In the genomic region with DNA sequence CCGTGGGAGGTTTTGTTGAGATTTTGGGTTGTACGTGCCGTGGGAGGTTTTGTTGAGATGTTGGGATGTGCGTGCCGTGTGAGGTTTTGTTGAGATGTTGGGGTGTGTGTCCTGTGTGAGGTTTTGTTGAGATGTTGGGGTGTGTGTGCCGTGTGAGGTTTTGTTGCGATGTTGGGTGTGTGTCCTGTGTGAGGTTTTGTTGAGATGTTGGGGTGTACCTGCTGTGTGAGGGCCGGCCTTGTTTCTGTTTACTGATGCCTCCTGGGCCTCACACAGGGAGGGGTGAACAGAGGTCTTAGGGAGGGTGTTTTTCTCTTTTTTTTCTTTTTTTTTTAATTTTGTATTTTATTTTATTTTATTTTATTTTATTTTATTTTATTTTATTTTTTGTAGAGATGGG, we compare ENCODE assay signal across 1 cellular context.
TF ChIP-seq lines count a peak whose summit lies in the region.

No MANE protein-coding gene starts in this region.

TF ChIP-seq in GM12878, 131 proteins besides CTCF, POLR2A, EP300 and RAD21 (continued from another document):
- TF ChIP-seq, protein P1, sequence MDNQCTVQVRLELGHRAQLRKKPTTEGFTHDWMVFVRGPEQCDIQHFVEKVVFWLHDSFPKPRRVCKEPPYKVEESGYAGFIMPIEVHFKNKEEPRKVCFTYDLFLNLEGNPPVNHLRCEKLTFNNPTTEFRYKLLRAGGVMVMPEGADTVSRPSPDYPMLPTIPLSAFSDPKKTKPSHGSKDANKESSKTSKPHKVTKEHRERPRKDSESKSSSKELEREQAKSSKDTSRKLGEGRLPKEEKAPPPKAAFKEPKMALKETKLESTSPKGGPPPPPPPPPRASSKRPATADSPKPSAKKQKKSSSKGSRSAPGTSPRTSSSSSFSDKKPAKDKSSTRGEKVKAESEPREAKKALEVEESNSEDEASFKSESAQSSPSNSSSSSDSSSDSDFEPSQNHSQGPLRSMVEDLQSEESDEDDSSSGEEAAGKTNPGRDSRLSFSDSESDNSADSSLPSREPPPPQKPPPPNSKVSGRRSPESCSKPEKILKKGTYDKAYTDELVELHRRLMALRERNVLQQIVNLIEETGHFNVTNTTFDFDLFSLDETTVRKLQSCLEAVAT (IDR thresholded peaks at IDR 0.05), result peak; percentile 38; the same call in 1 of the 2 replicates
